In the genomic region with DNA sequence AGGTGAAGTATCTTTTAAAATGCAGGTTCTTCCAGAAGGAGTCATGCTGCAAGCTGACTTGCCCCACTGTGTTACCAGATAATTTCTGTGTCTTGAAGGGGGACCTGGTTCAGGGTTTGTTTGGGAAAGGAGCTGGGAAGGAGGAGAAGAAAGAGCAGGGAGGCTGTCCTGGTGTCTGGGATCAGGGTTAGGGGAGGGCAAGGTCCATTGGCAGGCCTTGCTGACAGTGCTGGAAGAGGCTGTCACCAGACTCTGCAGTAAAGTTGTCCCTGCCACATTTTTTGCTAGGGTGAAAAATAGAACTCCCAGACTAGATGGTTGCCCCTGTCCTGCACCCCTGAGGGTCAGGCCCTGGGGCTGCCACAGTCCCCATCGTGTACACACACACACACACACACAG, we compare ENCODE assay signal across 24 cellular contexts. TPM values are rescaled to one million over a fixed set of nuclear protein-coding genes. Genes with fewer than 3 reads are reported as not detected.
DNase-seq lines count a peak whose midpoint lies in the region; ATAC-seq and TF ChIP-seq lines count a peak whose summit lies in the region.
"Had no signal": no experiment of that assay in that cellular context is flagged by ENCODE, and none has a peak within 500 bp of the region (broad histone marks: within the 10 kb centered on the region; RNA-seq: fewer than 3 reads in every experiment).

No MANE protein-coding gene starts in this region.

- peaks cover 0 to 29% (median 4%) of the 10 kb centered on the region in 12 donors for H3K4me1 ChIP-seq in heart left ventricle

- H3K4me3 Mint-ChIP-seq in progenitor cell of endocrine pancreas (ENCODE audit: low read depth) = no peak overlapping the region

- H3K4me3 ChIP-seq in heart left ventricle = no peak overlapping the region
- H3K4me3 ChIP-seq in brain microvascular endothelial cell (ENCODE audit: low read depth, low read length) = no peak overlapping the region
- H3K4me3 ChIP-seq: K562, MG63, SK-N-MC had no signal

- intact Hi-C loops in heart left ventricle (cut with DNase I) = loop anchor here in 1 of 10 donors (5.0 kb wide), 1 partner anchor 66 kb away; no protein-coding TSS in a partner anchor

- H3K9me3 ChIP-seq in heart left ventricle = no peaks in the 10 kb centered on the region
- H3K9me3 ChIP-seq: MG63 had no signal

- H3K27ac ChIP-seq in heart left ventricle (peak overlapping the region in 3 of 12 donors; percentile 62 to 68 (median 63)), brain microvascular endothelial cell (no peak overlapping the region)
- H3K27ac ChIP-seq: 22Rv1, SK-N-MC had no signal

- WGBS in heart left ventricle, 4 donors = 6 to 50% (median 28%) methylated on average over 1 of the region's 1 CpG

- H3K27me3 ChIP-seq in heart left ventricle (peaks cover 0 to 6% (median 0%) of the 10 kb centered on the region in 9 donors), brain microvascular endothelial cell (replicated peaks) (no peaks in the 10 kb centered on the region)

- peaks cover 12% of the 10 kb centered on the region for H3K27me3 Mint-ChIP-seq in progenitor cell of endocrine pancreas

- in situ Hi-C loops in brain microvascular endothelial cell (cut with HindIII; ENCODE audit: low pct_ligation_motif_present, low sequenced_read_pairs) = no loop called here

- TF ChIP-seq POLR2A in heart left ventricle (IDR thresholded peaks at IDR 0.05) = no peak

- no peak for ATAC-seq in activated naive CD4-positive, alpha-beta T cell treated with anti-CD3 and anti-CD28 coated beads, Interleukin-2, amount 50 U/mL, for 72 hours
- ATAC-seq in heart left ventricle = peak in 3 of 4 donors; percentile 31 to 65 (median 56)
- ATAC-seq in left lobe of liver = peak; percentile 85
- ATAC-seq in GM21825 (IDR thresholded peaks at IDR 0.05; ENCODE audit: unreplicated experiment) = no peak

- peaks cover 19% of the 10 kb centered on the region for H3K4me1 Mint-ChIP-seq in progenitor cell of endocrine pancreas (ENCODE audit: low read depth)

- H3K27ac Mint-ChIP-seq in activated naive CD4-positive, alpha-beta T cell treated with anti-CD3 and anti-CD28 coated beads, Interleukin-2, amount 50 U/mL, for 72 hours = peak overlapping the region; percentile 53 to 58
- H3K27ac Mint-ChIP-seq in progenitor cell of endocrine pancreas = peak overlapping the region; percentile 10

- no peak for TF ChIP-seq CTCF in heart left ventricle (IDR thresholded peaks at IDR 0.05)
- TF ChIP-seq CTCF in progenitor cell of endocrine pancreas (IDR thresholded peaks at IDR 0.05; ENCODE audit: unreplicated experiment) = no peak
- TF ChIP-seq CTCF in brain microvascular endothelial cell (IDR thresholded peaks at IDR 0.05; ENCODE audit: low read depth, low read length, missing control alignments) = no peak

- H3K36me3 ChIP-seq in heart left ventricle (no peaks in the 10 kb centered on the region), brain microvascular endothelial cell (replicated peaks) (no peaks in the 10 kb centered on the region)
- H3K36me3 ChIP-seq: MG63 had no signal

- H3K9me3 Mint-ChIP-seq in activated naive CD4-positive, alpha-beta T cell treated with anti-CD3 and anti-CD28 coated beads, Interleukin-2, amount 50 U/mL, for 72 hours = no peaks in the 10 kb centered on the region
- H3K9me3 Mint-ChIP-seq in progenitor cell of endocrine pancreas (ENCODE audit: low read depth) = no peaks in the 10 kb centered on the region

- DNase-seq in activated naive CD4-positive, alpha-beta T cell treated with anti-CD3 and anti-CD28 coated beads, Interleukin-2, amount 50 U/mL, for 72 hours (ENCODE audit: low spot score in 2 of 2) = no peak
- DNase-seq in activated naive CD4-positive, alpha-beta T cell treated with anti-CD3 and anti-CD28 coated beads, Interleukin-2, amount 50 U/mL, for 16 hours = no peak
- DNase-seq in heart left ventricle = no peak
- DNase-seq in left lobe of liver (ENCODE audit: low spot score) = no peak
- no peak for DNase-seq in progenitor cell of endocrine pancreas (ENCODE audit: low spot score, unreplicated experiment)
- no peak for DNase-seq in brain microvascular endothelial cell
- DNase-seq in nucleus accumbens (lab: John Stamatoyannopoulos, UW) = no peak
- DNase-seq: AML-193, C1 segment of cervical spinal cord, DMS53, GDM1, MG63, NCI-H1417, NCI-H1694 treated with DMSO at 0.1 percent for 48 hours, NCI-H2081 treated with DMSO at 0.1 percent for 48 hours, NCI-H2171 treated with DMSO at 0.1 percent for 48 hours, NCI-H446, NCI-H526 treated with DMSO at 0.1 percent for 48 hours, SHP77 treated with DMSO at 0.1 percent for 48 hours had no signal

- no peaks in the 10 kb centered on the region for H3K36me3 Mint-ChIP-seq in activated naive CD4-positive, alpha-beta T cell treated with anti-CD3 and anti-CD28 coated beads, Interleukin-2, amount 50 U/mL, for 72 hours
- H3K36me3 Mint-ChIP-seq in progenitor cell of endocrine pancreas (ENCODE audit: insufficient read depth) = peaks cover 2% of the 10 kb centered on the region

RNA-seq across cellular contexts. Expression of a gene that starts 14.9 kb away (rescaled TPM):
- under 1 TPM; 0.32 to 0.33 TPM for total RNA-seq in activated naive CD4-positive, alpha-beta T cell treated with anti-CD3 and anti-CD28 coated beads, Interleukin-2, amount 50 U/mL, for 72 hours
- total RNA-seq in heart left ventricle (1 to 10 TPM in 8 of 9 donors, under 1 TPM in 1; 0.25 to 6.4 (median 2.4) TPM), left lobe of liver (not detected), progenitor cell of endocrine pancreas (3.9 and 4.0 TPM in 2 replicates)
- 1 to 10 TPM; 1.3 to 1.6 TPM for polyA plus RNA-seq in heart left ventricle
- total RNA-seq: K562, LHCN-M2 had no signal
- polyA plus RNA-seq: K562 had no signal

RNA-seq across cellular contexts. Expression of a gene that starts 51.5 kb away (rescaled TPM):
- 10 to 100 TPM; 12.3 to 20.8 TPM for total RNA-seq in activated naive CD4-positive, alpha-beta T cell treated with anti-CD3 and anti-CD28 coated beads, Interleukin-2, amount 50 U/mL, for 72 hours
- total RNA-seq in heart left ventricle (10 to 100 TPM in 4 of 9 donors, 1 to 10 TPM in 5; 6.5 to 14.6 (median 9.2) TPM), left lobe of liver (6.0 TPM), progenitor cell of endocrine pancreas (17.4 and 19.7 TPM in 2 replicates)
- polyA plus RNA-seq in heart left ventricle = 10 to 100 TPM in 1 of 2 donors, 1 to 10 TPM in 1; 9.6 to 10.3 TPM

Comparison
In these comparisons a context has a peak if more than half of its experiments do, and no peak if none do; other contexts are left out.
1. ATAC-seq: peak in heart left ventricle (3 of 4) and left lobe of liver (single experiment); none in activated naive CD4-positive, alpha-beta T cell treated with anti-CD3 and anti-CD28 coated beads, Interleukin-2, amount 50 U/mL, for 72 hours (0 of 2) and GM21825 (single experiment).